ENCODE assay signal across 4 cellular contexts in the genomic region with DNA sequence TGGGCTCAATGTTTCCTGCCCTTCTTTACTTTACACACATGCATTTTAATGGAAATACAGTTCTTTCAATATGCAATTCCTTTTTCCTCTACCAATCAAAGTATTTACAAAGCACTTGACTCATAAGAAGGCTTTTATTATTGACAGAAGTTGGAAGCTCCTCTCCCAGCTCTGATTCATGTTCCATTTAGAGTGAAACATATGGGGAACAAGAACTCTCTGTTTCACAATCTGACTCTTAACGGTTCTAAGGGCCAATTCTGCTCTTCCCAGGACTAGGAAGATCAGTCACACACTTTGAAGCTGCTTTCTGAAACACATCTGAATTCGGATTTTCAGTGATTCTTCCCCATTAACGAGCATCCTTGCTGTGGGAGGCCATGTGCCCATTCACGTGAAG.
A peak's percentile ranks its signal among the peaks of the same experiment; 100 is the strongest.
DNase-seq lines count a peak whose midpoint lies in the region; ATAC-seq, FAIRE-seq and TF ChIP-seq lines count a peak whose summit lies in the region.
"Not testable (repeated sequence)": the region's sequence is repeated elsewhere in the genome, so short reads cannot be mapped to it uniquely, and the experiment has no call there.

No MANE protein-coding gene starts in this region.

- ATAC-seq in PC-3 (peak; percentile 83), esophagus mucosa (peak; percentile 23)
- ATAC-seq in HepG2, result not testable (repeated sequence)
- ATAC-seq in naive thymus-derived CD4-positive, alpha-beta T cell, result peak; percentile 49

- not testable (repeated sequence) for BruUV-seq in PC-3 (replicated peaks; lab: Mats Ljungman, UMichigan); HepG2 (replicated peaks; lab: Mats Ljungman, UMichigan)

- peak; percentile 34 for FAIRE-seq in HepG2 (lab: Jason Lieb, UNC)

- not testable (repeated sequence) for H3K9me3 ChIP-seq in PC-3 (ENCODE audit: low read length); HepG2 (ENCODE audit: low read length); naive thymus-derived CD4-positive, alpha-beta T cell (ENCODE audit: control insufficient read depth in 2 of 3, low read length in 3 of 3)

- intact Hi-C loops in PC-3 (cut with micrococcal nuclease); HepG2 (cut with micrococcal nuclease; ENCODE audit: unreplicated experiment); naive thymus-derived CD4-positive, alpha-beta T cell (cut with micrococcal nuclease): not testable (repeated sequence)

- not testable (repeated sequence) for H3K9ac ChIP-seq in PC-3 (ENCODE audit: low read length); HepG2 (ENCODE audit: insufficient read depth, low read depth, low read length)

- H2AFZ ChIP-seq in PC-3 (ENCODE audit: low read length); HepG2 (ENCODE audit: low read length): not testable (repeated sequence)

- TF ChIP-seq CTCF in PC-3 (conservative IDR thresholded peaks at IDR 0.05; ENCODE audit: low read depth, low read length); HepG2 (CRISPR knock-in tag; IDR thresholded peaks at IDR 0.05): not testable (repeated sequence)

- H3K27me3 Mint-ChIP-seq in naive thymus-derived CD4-positive, alpha-beta T cell, result not testable (repeated sequence)

- TF ChIP-seq POLR2A in HepG2 (IDR thresholded peaks at IDR 0.05; ENCODE audit: insufficient read depth in 1 of 2, low read depth in 2 of 2, low read length in 2 of 2), result not testable (repeated sequence)

- not testable (repeated sequence) for H3K36me3 Mint-ChIP-seq in naive thymus-derived CD4-positive, alpha-beta T cell

- CTCF ChIA-PET in PC-3 (lab: Charles Lee); HepG2 (lab: Yijun Ruan, JAX; ENCODE audit: low intra/inter-chr PET ratio, low total read pairs); naive thymus-derived CD4-positive, alpha-beta T cell (lab: Charles Lee): not testable (repeated sequence)

- H3K4me3 Mint-ChIP-seq in naive thymus-derived CD4-positive, alpha-beta T cell, result not testable (repeated sequence)

- H3K36me3 ChIP-seq in PC-3 (ENCODE audit: low read depth, low read length); HepG2 (replicated peaks in 1 of 2; ENCODE audit: control insufficient read depth in 1 of 2, insufficient read depth in 2 of 2, low read length in 2 of 2); naive thymus-derived CD4-positive, alpha-beta T cell (ENCODE audit: control insufficient read depth in 2 of 3, insufficient read depth in 3 of 3, low read length in 3 of 3): not testable (repeated sequence)

- not testable (repeated sequence) for H3K9me3 Mint-ChIP-seq in naive thymus-derived CD4-positive, alpha-beta T cell

- not testable (repeated sequence) for H3K9me2 ChIP-seq in PC-3 (replicated peaks; ENCODE audit: low read length)

- H3K27me3 ChIP-seq in PC-3 (ENCODE audit: low read length); HepG2 (ENCODE audit: control insufficient read depth in 1 of 2, insufficient read depth in 2 of 2, low read length in 2 of 2); naive thymus-derived CD4-positive, alpha-beta T cell (ENCODE audit: control insufficient read depth in 2 of 2, insufficient read depth in 2 of 2, low read length in 2 of 2): not testable (repeated sequence)

- H3K27ac Mint-ChIP-seq in naive thymus-derived CD4-positive, alpha-beta T cell, result not testable (repeated sequence)

- not testable (repeated sequence) for H3K79me2 ChIP-seq in PC-3 (ENCODE audit: low read length); HepG2 (ENCODE audit: insufficient read depth, low read length)

- not testable (repeated sequence) for H3F3A ChIP-seq in PC-3 (ENCODE audit: low read length, unreplicated experiment)

- not testable (repeated sequence) for H3K27ac ChIP-seq in PC-3 (ENCODE audit: low read length); HepG2 (ENCODE audit: extremely low read length, insufficient read depth, low read length); naive thymus-derived CD4-positive, alpha-beta T cell (ENCODE audit: low read depth, low read length)

- H4K20me1 ChIP-seq in PC-3 (ENCODE audit: low read length); HepG2 (ENCODE audit: insufficient read depth, low read length): not testable (repeated sequence)

- no CpG with 5 or more reads among the region's 4 CpGs for WGBS in HepG2 (ENCODE audit: low lambda C conversion rate)

- not testable (repeated sequence) for DNase-seq in PC-3; HepG2 (ENCODE audit: low spot score); naive thymus-derived CD4-positive, alpha-beta T cell

- in situ Hi-C loops in HepG2 (cut with HindIII; ENCODE audit: extremely low pct_ligation_motif_present, low pct_unique_long_range_greater_than_20kb), result not testable (repeated sequence)

- H3K4me3 ChIP-seq in PC-3 (ENCODE audit: low read length); HepG2 (replicated peaks in 1 of 3; ENCODE audit: insufficient read depth in 1 of 3, low read depth in 2 of 3, low read length in 3 of 3); naive thymus-derived CD4-positive, alpha-beta T cell (ENCODE audit: low read length): not testable (repeated sequence)

- not testable (repeated sequence) for H3K4me2 ChIP-seq in PC-3 (ENCODE audit: low read length); HepG2 (ENCODE audit: low read depth, low read length)

- H3K4me1 ChIP-seq in PC-3 (ENCODE audit: insufficient read depth, low read length); naive thymus-derived CD4-positive, alpha-beta T cell (ENCODE audit: control insufficient read depth in 2 of 2, insufficient read depth in 2 of 2, low read length in 2 of 2): not testable (repeated sequence)
- H3K4me1 ChIP-seq in HepG2 (ENCODE audit: insufficient read depth, low read length), result peaks cover 25% of the 10 kb centered on the region

- TF ChIP-seq RAD21 in HepG2 (CRISPR knock-in tag; IDR thresholded peaks at IDR 0.05), result not testable (repeated sequence)

- not testable (repeated sequence) for TF ChIP-seq EP300 in HepG2 (IDR thresholded peaks at IDR 0.05; ENCODE audit: low read depth in 2 of 2, low read length in 2 of 2); HepG2 (CRISPR knock-in tag; IDR thresholded peaks at IDR 0.05; ENCODE audit: borderline replicate concordance)

- POLR2A ChIA-PET in PC-3 (lab: Charles Lee; ENCODE audit: unreplicated experiment); HepG2 (lab: Yijun Ruan, JAX); naive thymus-derived CD4-positive, alpha-beta T cell (lab: Charles Lee): not testable (repeated sequence)

- not testable (repeated sequence) for H3K4me1 Mint-ChIP-seq in naive thymus-derived CD4-positive, alpha-beta T cell
